Comparison of ENCODE assay signal across 5 cellular contexts in the genomic region with DNA sequence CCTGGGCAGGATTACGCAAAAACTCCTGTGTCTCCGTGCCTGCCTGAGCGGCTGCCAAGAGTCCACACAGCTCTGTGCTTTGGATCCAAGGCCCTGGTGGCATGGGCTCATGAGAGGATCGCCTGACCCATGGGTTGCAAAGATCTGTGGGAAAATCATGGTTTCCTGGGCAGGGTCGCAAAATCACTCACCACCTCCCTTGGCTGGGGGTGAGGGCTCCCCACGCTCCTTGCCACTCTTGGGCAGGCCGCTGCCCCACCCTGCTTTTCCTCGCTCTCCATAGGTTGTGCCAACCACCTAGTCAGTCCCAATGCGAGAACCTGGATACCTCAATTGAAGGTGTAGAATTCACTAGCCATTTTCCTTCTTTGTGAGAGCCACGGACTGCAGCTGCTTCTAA.
"Had no signal": no experiment of that assay in that cellular context is flagged by ENCODE, and none has a peak within 500 bp of the region (broad histone marks: within the 10 kb centered on the region; RNA-seq: fewer than 3 reads in every experiment).

No MANE protein-coding gene starts in this region.

- DNase-seq: H9, HCEC 1CT, IMR-90 had no signal

- H3K4me3 ChIP-seq: GM23338, K562 had no signal

- ATAC-seq: GM23338, K562 had no signal
